In genomic region chr10:31004611-31005193, GRCh38 we compare ENCODE assay signal across 12 cellular contexts. TPM values are rescaled to one million over a fixed set of nuclear protein-coding genes. Genes with fewer than 3 reads are reported as not detected.
DNase-seq lines count a peak whose midpoint lies in the region; ATAC-seq and TF ChIP-seq lines count a peak whose summit lies in the region.
"Had no signal": no experiment of that assay in that cellular context is flagged by ENCODE, and none has a peak within 500 bp of the region (broad histone marks: within the 10 kb centered on the region; RNA-seq: fewer than 3 reads in every experiment).

No MANE protein-coding gene starts in this region.

- H3K4me3 ChIP-seq in heart right ventricle (no peak overlapping the region), right cardiac atrium (ENCODE audit: low read length) (no peak overlapping the region)
- H3K4me3 ChIP-seq: colonic mucosa, mucosa of descending colon had no signal

- DNase-seq in heart right ventricle: no peak
- no peak for DNase-seq in Right ventricle myocardium superior
- no peak for DNase-seq in activated naive CD8-positive, alpha-beta T cell treated with anti-CD3 and anti-CD28 coated beads for 36 hours
- DNase-seq in right cardiac atrium: no peak
- DNase-seq in HEK293T (ENCODE audit: extremely low spot score): no peak
- DNase-seq in GM10248 (ENCODE audit: extremely low spot score): no peak
- DNase-seq in T-helper 2 cell treated with Interferon-gamma antibody and Interleukin-4, amounts not matched to agents 5 μg/mL and 100 μg/mL, for 36 hours (ENCODE audit: low spot score): no peak
- DNase-seq: CD4-positive, alpha-beta memory T cell; colonic mucosa; mucosa of descending colon; NCI-H510A had no signal

- H3K4me1 Mint-ChIP-seq in activated naive CD8-positive, alpha-beta T cell treated with anti-CD3 and anti-CD28 coated beads for 36 hours: peaks cover 29% of the 10 kb centered on the region
- peaks cover 38% of the 10 kb centered on the region for H3K4me1 Mint-ChIP-seq in T-helper 2 cell treated with Interferon-gamma antibody and Interleukin-4, amounts not matched to agents 5 μg/mL and 100 μg/mL, for 36 hours (ENCODE audit: low read depth)

- no peak overlapping the region for H3K4me3 Mint-ChIP-seq in activated naive CD8-positive, alpha-beta T cell treated with anti-CD3 and anti-CD28 coated beads for 36 hours
- H3K4me3 Mint-ChIP-seq in T-helper 2 cell treated with Interferon-gamma antibody and Interleukin-4, amounts not matched to agents 5 μg/mL and 100 μg/mL, for 36 hours: no peak overlapping the region

- no peak for TF ChIP-seq CTCF in heart right ventricle (IDR thresholded peaks at IDR 0.05)
- no peak for TF ChIP-seq CTCF in GM10248 (IDR thresholded peaks at IDR 0.05; ENCODE audit: control extremely low read depth, extremely low read depth, low read depth, missing control alignments)

- H3K9me3 ChIP-seq in heart right ventricle (no peaks in the 10 kb centered on the region), right cardiac atrium (ENCODE audit: control insufficient read depth, low read length) (no peaks in the 10 kb centered on the region)
- H3K9me3 ChIP-seq: colonic mucosa, mucosa of descending colon had no signal

- POLR2A ChIA-PET in HEK293T (lab: Yijun Ruan, JAX) (no interaction called here), GM10248 (lab: Yijun Ruan, JAX) (no interaction called here)

- 63 to 66% methylated on average over 3 of the region's 3 CpGs for WGBS in heart right ventricle, 2 donors
- 47% methylated on average over 3 of the region's 3 CpGs for WGBS in right cardiac atrium

- ATAC-seq in heart right ventricle (peak in 6 of 8 donors; percentile 23 to 73 (median 55)), Right ventricle myocardium superior (ENCODE audit: poor library complexity) (no peak), right cardiac atrium (peak; percentile 60 to 90), GM18867 (IDR thresholded peaks at IDR 0.05; ENCODE audit: unreplicated experiment) (no peak)
- ATAC-seq: mucosa of descending colon had no signal

- H3K27ac ChIP-seq in heart right ventricle (peak overlapping the region in 6 of 10 donors; percentile 21 to 81 (median 56)), right cardiac atrium (ENCODE audit: low read length) (no peak overlapping the region)
- H3K27ac ChIP-seq: colonic mucosa had no signal

- CTCF ChIA-PET in HEK293T (lab: Yijun Ruan, JAX): no interaction called here
- CTCF ChIA-PET in GM10248 (lab: Yijun Ruan, JAX): no interaction called here

- peak overlapping the region; percentile 10 for H3K27ac Mint-ChIP-seq in activated naive CD8-positive, alpha-beta T cell treated with anti-CD3 and anti-CD28 coated beads for 36 hours
- H3K27ac Mint-ChIP-seq in T-helper 2 cell treated with Interferon-gamma antibody and Interleukin-4, amounts not matched to agents 5 μg/mL and 100 μg/mL, for 36 hours: no peak overlapping the region

- peaks cover 6% of the 10 kb centered on the region for H3K9me3 Mint-ChIP-seq in activated naive CD8-positive, alpha-beta T cell treated with anti-CD3 and anti-CD28 coated beads for 36 hours
- H3K9me3 Mint-ChIP-seq in T-helper 2 cell treated with Interferon-gamma antibody and Interleukin-4, amounts not matched to agents 5 μg/mL and 100 μg/mL, for 36 hours: no peaks in the 10 kb centered on the region
- H3K9me3 Mint-ChIP-seq: CD4-positive, alpha-beta memory T cell had no signal

- no peaks in the 10 kb centered on the region for H3K36me3 ChIP-seq in heart right ventricle
- H3K36me3 ChIP-seq: colonic mucosa had no signal

- H3K27me3 Mint-ChIP-seq in activated naive CD8-positive, alpha-beta T cell treated with anti-CD3 and anti-CD28 coated beads for 36 hours: no peaks in the 10 kb centered on the region
- H3K27me3 Mint-ChIP-seq in T-helper 2 cell treated with Interferon-gamma antibody and Interleukin-4, amounts not matched to agents 5 μg/mL and 100 μg/mL, for 36 hours (ENCODE audit: low read depth): no peaks in the 10 kb centered on the region
- H3K27me3 Mint-ChIP-seq: CD4-positive, alpha-beta memory T cell had no signal

- intact Hi-C loops in heart right ventricle (cut with DNase I): no loop called here
- intact Hi-C loops in Right ventricle myocardium superior (cut with DNase I): no loop called here
- intact Hi-C loops in right cardiac atrium (cut with DNase I): no loop called here

- H3K36me3 Mint-ChIP-seq in activated naive CD8-positive, alpha-beta T cell treated with anti-CD3 and anti-CD28 coated beads for 36 hours: peaks cover 13% of the 10 kb centered on the region
- H3K36me3 Mint-ChIP-seq in T-helper 2 cell treated with Interferon-gamma antibody and Interleukin-4, amounts not matched to agents 5 μg/mL and 100 μg/mL, for 36 hours (ENCODE audit: low read depth): peaks cover 13% of the 10 kb centered on the region
- H3K36me3 Mint-ChIP-seq: CD4-positive, alpha-beta memory T cell had no signal

- H3K27me3 ChIP-seq in heart right ventricle: no peaks in the 10 kb centered on the region
- H3K27me3 ChIP-seq in right cardiac atrium (ENCODE audit: control insufficient read depth, insufficient read depth): no peaks in the 10 kb centered on the region
- H3K27me3 ChIP-seq: colonic mucosa had no signal

- H3K4me1 ChIP-seq in heart right ventricle (peaks cover 0 to 78% (median 26%) of the 10 kb centered on the region in 9 donors), right cardiac atrium (ENCODE audit: control insufficient read depth, insufficient read depth, low read length) (no peaks in the 10 kb centered on the region)
- H3K4me1 ChIP-seq: colonic mucosa had no signal

TF ChIP-seq in HEK293T, 16 proteins besides CTCF, POLR2A, EP300 and RAD21:
- TF ChIP-seq SP1 (IDR thresholded peaks at IDR 0.05) (no peak), LEF1 (IDR thresholded peaks at IDR 0.05; ENCODE audit: borderline replicate concordance) (no peak)

RNA-seq across cellular contexts. Expression of gene ZNF438, which starts 27.0 kb away (rescaled TPM):
- total RNA-seq in heart right ventricle: 10 to 100 TPM in 8 of 10 donors, 1 to 10 TPM in 2; 9.3 to 16.1 (median 12.4) TPM
- polyA plus RNA-seq in heart right ventricle: 10 to 100 TPM in 1 of 2 donors, 1 to 10 TPM in 1; 7.8 to 21.1 TPM
- 13.0 TPM for total RNA-seq in Right ventricle myocardium superior
- total RNA-seq in activated naive CD8-positive, alpha-beta T cell treated with anti-CD3 and anti-CD28 coated beads for 36 hours: 1 to 10 TPM; 2.1 to 2.5 TPM
- 10 to 100 TPM; 15.2 to 17.1 (median 15.9) TPM for total RNA-seq in right cardiac atrium
- polyA plus RNA-seq in right cardiac atrium: 14.9 TPM

Comparison
In these comparisons a context has a peak if more than half of its experiments do, and no peak if none do; other contexts are left out.
1. ATAC-seq: peak in heart right ventricle (6 of 8) and right cardiac atrium (2 of 2); none in Right ventricle myocardium superior (single experiment) and GM18867 (single experiment).